Comparison of ENCODE assay signal across 1 cellular context in genomic region chrX:334971-335757, GRCh38.
TF ChIP-seq lines count a peak whose summit lies in the region.

No MANE protein-coding gene starts in this region.

TF ChIP-seq in HepG2, 621 proteins besides CTCF, POLR2A, EP300 and RAD21:
- TF ChIP-seq SYNCRIP (IDR thresholded peaks at IDR 0.05; ENCODE audit: insufficient read depth, low read depth, low read length) (no peak), PITX1 (CRISPR knock-in tag; IDR thresholded peaks at IDR 0.05) (no peak)
